In the genomic region with DNA sequence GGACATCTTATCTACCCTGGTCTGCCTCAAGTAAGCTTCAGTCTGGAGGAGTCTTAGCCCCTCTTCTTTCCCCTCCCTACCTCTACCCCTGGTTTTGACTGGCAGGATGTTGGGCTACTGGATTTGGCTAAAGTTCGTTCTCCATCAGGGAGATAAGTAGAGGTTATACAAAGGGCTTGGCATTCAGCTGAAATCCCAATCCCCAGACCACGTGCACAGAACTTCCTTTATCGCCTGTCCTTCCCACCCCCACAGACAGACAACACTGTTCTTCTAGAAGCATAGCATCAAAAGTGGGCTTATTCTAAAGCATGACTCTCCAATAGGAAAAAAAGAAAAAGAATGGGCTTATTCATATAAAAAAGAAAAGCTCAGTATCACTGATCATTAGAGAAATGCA, we compare ENCODE assay signal across 27 cellular contexts. TPM values are rescaled to one million over a fixed set of nuclear protein-coding genes. Genes with fewer than 3 reads are reported as not detected.
"Had no signal": no experiment of that assay in that cellular context is flagged by ENCODE, and none has a peak within 500 bp of the region (broad histone marks: within the 10 kb centered on the region; RNA-seq: fewer than 3 reads in every experiment).

No MANE protein-coding gene starts in this region.

- H3K36me3 Mint-ChIP-seq: activated CD4-positive, alpha-beta memory T cell treated with anti-CD3 and anti-CD28 coated beads for 36 hours; activated naive CD8-positive, alpha-beta T cell; brain; IgD-negative memory B cell had no signal

- ATAC-seq: activated T-cell treated with anti-CD3 and anti-CD28 coated beads, Interleukin-2, amount 50 U/mL, for 4 hours; PC-3 had no signal

- H3K27ac ChIP-seq: SK-N-MC, VCaP had no signal

- H3K27ac Mint-ChIP-seq: activated CD4-positive, alpha-beta memory T cell treated with anti-CD3 and anti-CD28 coated beads for 36 hours; activated CD4-positive, alpha-beta T cell treated with anti-CD3 and anti-CD28 coated beads, Interleukin-2, amount 10 ng/mL, durations not matched to agents 7 days and 5 days; activated naive CD8-positive, alpha-beta T cell had no signal

- H3K4me3 ChIP-seq: SK-N-MC had no signal

- H3K9me3 Mint-ChIP-seq: activated CD4-positive, alpha-beta memory T cell treated with anti-CD3 and anti-CD28 coated beads for 36 hours; activated CD4-positive, alpha-beta T cell treated with anti-CD3 and anti-CD28 coated beads, Interleukin-2, amount 10 ng/mL, durations not matched to agents 7 days and 5 days; activated T-cell treated with anti-CD3 and anti-CD28 coated beads, Interleukin-2, amount 50 U/mL, for 4 hours; IgD-negative memory B cell had no signal

- DNase-seq: activated CD4-positive, alpha-beta memory T cell treated with anti-CD3 and anti-CD28 coated beads for 36 hours; activated CD4-positive, alpha-beta T cell treated with anti-CD3 and anti-CD28 coated beads, Interleukin-2, amount 10 ng/mL, durations not matched to agents 7 days and 5 days; activated CD4-positive, CD25-positive, alpha-beta regulatory T cell; activated CD8-positive, alpha-beta memory T cell treated with anti-CD3 and anti-CD28 coated beads for 24 hours; activated effector memory CD4-positive, alpha-beta T cell treated with anti-CD3 and anti-CD28 coated beads, Interleukin-2, amount 50 U/mL, for 16 hours; activated naive CD4-positive, alpha-beta T cell treated with Interleukin-2 at 50 U/mL for 16 hours; activated T-cell treated with anti-CD3 and anti-CD28 coated beads, Interleukin-2, amount 50 U/mL, for 4 hours; amygdala; KG1; NCI-H1092; NCI-H1417; NCI-H2029; NCI-H345; NCI-H510A; NCI-H526 treated with DMSO at 0.1 percent for 48 hours; PC-3; SIG-M5; T-helper 1 cell had no signal

RNA-seq across cellular contexts. Expression of a gene that starts 7.8 kb away (rescaled TPM):
- total RNA-seq: activated CD4-positive, alpha-beta memory T cell treated with anti-CD3 and anti-CD28 coated beads for 36 hours; activated CD4-positive, alpha-beta T cell treated with anti-CD3 and anti-CD28 coated beads, Interleukin-2, amount 10 ng/mL, durations not matched to agents 7 days and 5 days; activated T-cell treated with anti-CD3 and anti-CD28 coated beads, Interleukin-2, amount 50 U/mL, for 4 hours; astrocyte; LHCN-M2; M059J; PC-3; T-helper 2 cell treated with Interferon-gamma antibody and Interleukin-4, amounts not matched to agents 100 ng/mL and 5 ng/mL, for 36 hours had no signal
- polyA plus RNA-seq: IgD-negative memory B cell had no signal

RNA-seq across cellular contexts. Expression of a gene that starts 17.3 kb away (rescaled TPM):
- total RNA-seq: astrocyte, LHCN-M2, PC-3 had no signal
- polyA plus RNA-seq: IgD-negative memory B cell had no signal

RNA-seq across cellular contexts. Expression of a gene that starts 35.0 kb away (rescaled TPM):
- total RNA-seq: activated CD4-positive, alpha-beta memory T cell treated with anti-CD3 and anti-CD28 coated beads for 36 hours; activated CD4-positive, alpha-beta T cell treated with anti-CD3 and anti-CD28 coated beads, Interleukin-2, amount 10 ng/mL, durations not matched to agents 7 days and 5 days; activated T-cell treated with anti-CD3 and anti-CD28 coated beads, Interleukin-2, amount 50 U/mL, for 4 hours; astrocyte; LHCN-M2; M059J; PC-3; T-helper 2 cell treated with Interferon-gamma antibody and Interleukin-4, amounts not matched to agents 100 ng/mL and 5 ng/mL, for 36 hours had no signal
- polyA plus RNA-seq: IgD-negative memory B cell had no signal
